In genomic region chr12:48717252-48717695, GRCh38 we compare ENCODE assay signal across 8 cellular contexts. TPM values are rescaled to one million over a fixed set of nuclear protein-coding genes. Genes with fewer than 3 reads are reported as not detected.
DNase-seq lines count a peak whose midpoint lies in the region; ATAC-seq, FAIRE-seq and TF ChIP-seq lines count a peak whose summit lies in the region.

No MANE protein-coding gene starts in this region.

- peaks cover 11% of the 10 kb centered on the region for H3K9me3 Mint-ChIP-seq in nephron

- peaks cover 26% of the 10 kb centered on the region for H3K4me1 Mint-ChIP-seq in nephron

- peak overlapping the region; percentile 94 for H2BK5ac ChIP-seq in H1 (ENCODE audit: low read depth, low read length)

- no peak overlapping the region for H4K5ac ChIP-seq in H1 (ENCODE audit: insufficient read length, low read depth, low read length)

- no peak for TF ChIP-seq RAD21 in H1 (IDR thresholded peaks at IDR 0.05 in 1 of 2, conservative IDR thresholded peaks at IDR 0.05 in 1 of 2; ENCODE audit: low read depth in 2 of 2, low read length in 2 of 2)

- FAIRE-seq in H1 (lab: Jason Lieb, UNC), result no peak

- no peak overlapping the region for H2BK20ac ChIP-seq in H1 (ENCODE audit: low read length)

- POLR2A ChIA-PET in PC-3 (lab: Charles Lee; ENCODE audit: unreplicated experiment), result no interaction called here
- POLR2A ChIA-PET in H1 (lab: Charles Lee; ENCODE audit: partially characterized antibody), result interaction anchor here (1.0 kb wide), 1 partner anchor 9 kb away, joined by 5 read pairs; no protein-coding TSS in a partner anchor

- no peak overlapping the region for H4K91ac ChIP-seq in H1 (replicated peaks; ENCODE audit: insufficient read length, low read length)

- H3K9me3 ChIP-seq in PC-3 (ENCODE audit: low read length) (peaks cover 6% of the 10 kb centered on the region; the same call in 1 of the 2 replicates), H1 (ENCODE audit: insufficient read depth in 2 of 2, low read depth in 1 of 2, low read length in 1 of 2) (peaks cover 9 to 15% of the 10 kb centered on the region in 2 experiments)

- H4K8ac ChIP-seq in H1 (ENCODE audit: extremely low read depth, insufficient read depth, low read length), result no peak overlapping the region

- H3K9me2 ChIP-seq in PC-3 (replicated peaks; ENCODE audit: low read length), result no peaks in the 10 kb centered on the region

- H2BK120ac ChIP-seq in H1 (replicated peaks; ENCODE audit: low read depth, low read length), result no peak overlapping the region

- H3K4me3 ChIP-seq in ACC112 (ENCODE audit: low read depth, low read length), result peak overlapping the region; percentile 95
- H3K4me3 ChIP-seq in PC-3 (ENCODE audit: low read length), result peak overlapping the region; percentile 94
- H3K4me3 ChIP-seq in H1 (ENCODE audit: extremely low read depth in 1 of 4, insufficient read depth in 2 of 4, low read depth in 3 of 4, low read length in 4 of 4), result peak overlapping the region; percentile 87 to 100 (median 97)

- peak overlapping the region; percentile 88 to 97 (median 90) for H3K4me3 Mint-ChIP-seq in nephron

- H3K27ac ChIP-seq in ACC112 (ENCODE audit: low read depth, low read length) (peak overlapping the region; percentile 89), PC-3 (ENCODE audit: low read length) (peak overlapping the region; percentile 85), H1 (ENCODE audit: low read depth, low read length) (peak overlapping the region; percentile 60)

- no peaks in the 10 kb centered on the region for H3K27me3 ChIP-seq in ACC112 (ENCODE audit: insufficient read depth, low read length)
- H3K27me3 ChIP-seq in PC-3 (ENCODE audit: low read length), result no peaks in the 10 kb centered on the region
- H3K27me3 ChIP-seq in H1 (replicated peaks in 1 of 4; ENCODE audit: control insufficient read depth in 3 of 4, extremely low read depth in 1 of 4, insufficient read depth in 3 of 4, low read length in 3 of 4), result no peaks in the 10 kb centered on the region

- H4K20me1 ChIP-seq in PC-3 (ENCODE audit: low read length), result peaks cover 26% of the 10 kb centered on the region
- peaks cover 0 to 12% of the 10 kb centered on the region in 2 experiments for H4K20me1 ChIP-seq in H1 (replicated peaks in 1 of 2; ENCODE audit: control insufficient read depth in 1 of 2, insufficient read depth in 2 of 2, low read length in 2 of 2)

- H2BK15ac ChIP-seq in H1 (ENCODE audit: low read length), result no peak overlapping the region

- no peaks in the 10 kb centered on the region for H3F3A ChIP-seq in PC-3 (ENCODE audit: low read length, unreplicated experiment)

- TF ChIP-seq EP300 in H1 (IDR thresholded peaks at IDR 0.05; ENCODE audit: borderline replicate concordance in 1 of 2, low read depth in 2 of 2, low read length in 2 of 2), result no peak

- ATAC-seq in GM18907 (IDR thresholded peaks at IDR 0.05; ENCODE audit: unreplicated experiment) (peak; percentile 3), PC-3 (no peak)

- DNase-seq in PC-3, result no peak
- no peak for DNase-seq in H1 (ENCODE audit: low read depth in 1 of 2, low spot score in 2 of 2)
- no peak for DNase-seq in NCI-H446 treated with DMSO at 0.1 percent for 48 hours (lab: John Stamatoyannopoulos, UW)
- DNase-seq in DMS114 treated with DMSO at 0.1 percent for 48 hours (lab: John Stamatoyannopoulos, UW; ENCODE audit: unreplicated experiment), result no peak
- DNase-seq in NCI-H2029 treated with DMSO at 0.1 percent for 48 hours (lab: John Stamatoyannopoulos, UW), result no peak

- TSS peak; percentile 90 for BruUV-seq in PC-3 (replicated peaks; lab: Mats Ljungman, UMichigan)

- peak overlapping the region; percentile 100 for H3K4me2 ChIP-seq in PC-3 (ENCODE audit: low read length)
- H3K4me2 ChIP-seq in H1 (ENCODE audit: insufficient read depth in 1 of 2, low read depth in 2 of 2, low read length in 2 of 2), result peak overlapping the region; percentile 81 to 85

- peaks cover 5% of the 10 kb centered on the region; the same call in 1 of the 2 replicates for H3K23me2 ChIP-seq in H1 (ENCODE audit: low read depth, low read length)

- peaks cover 41% of the 10 kb centered on the region for H3K79me2 ChIP-seq in ACC112 (ENCODE audit: control insufficient read depth, insufficient read depth, low read length, unreplicated experiment)
- H3K79me2 ChIP-seq in PC-3 (ENCODE audit: low read length), result peaks cover 41% of the 10 kb centered on the region
- peaks cover 20 to 40% of the 10 kb centered on the region in 2 experiments for H3K79me2 ChIP-seq in H1 (ENCODE audit: control insufficient read depth in 1 of 2, insufficient read depth in 2 of 2, low read length in 2 of 2)

- intact Hi-C loops in PC-3 (cut with micrococcal nuclease), result no loop called here

- no peak overlapping the region for H3K4ac ChIP-seq in H1 (replicated peaks; ENCODE audit: insufficient read length, low read depth, low read length)

- H3K27me3 Mint-ChIP-seq in nephron (ENCODE audit: low read depth), result no peaks in the 10 kb centered on the region

- CTCF ChIA-PET in PC-3 (lab: Charles Lee), result no interaction called here
- CTCF ChIA-PET in H1 (lab: Charles Lee; ENCODE audit: partially characterized antibody), result interaction anchor here (0.7 to 1.0 kb wide), 2 partner anchors 9 to 276 kb away, joined by 3 to 4 read pairs; no protein-coding TSS in a partner anchor

- H2BK12ac ChIP-seq in H1 (ENCODE audit: low read depth, low read length), result no peak overlapping the region

- H3K14ac ChIP-seq in H1 (ENCODE audit: insufficient read length), result no peak overlapping the region

- H3K18ac ChIP-seq in H1 (ENCODE audit: extremely low read depth, low read length), result no peak overlapping the region

- H3K36me3 Mint-ChIP-seq in nephron (ENCODE audit: low read depth), result peaks cover 22% of the 10 kb centered on the region

- TF ChIP-seq CTCF in PC-3 (conservative IDR thresholded peaks at IDR 0.05; ENCODE audit: low read depth, low read length), result no peak
- TF ChIP-seq CTCF in H1 (IDR thresholded peaks at IDR 0.05; ENCODE audit: control extremely low read depth in 1 of 3, insufficient read depth in 1 of 3, low read depth in 1 of 3, low read length in 3 of 3), result no peak
- no peak for TF ChIP-seq CTCF in nephron (IDR thresholded peaks at IDR 0.05; ENCODE audit: unreplicated experiment in 3 of 3)

- H2AK5ac ChIP-seq in H1 (ENCODE audit: low read depth, low read length), result no peak overlapping the region

- H2AFZ ChIP-seq in ACC112 (ENCODE audit: low read length, unreplicated experiment) (peak overlapping the region; percentile 90), PC-3 (ENCODE audit: low read length) (peak overlapping the region; percentile 80), H1 (ENCODE audit: low read length) (peak overlapping the region; percentile 24; the same call in 1 of the 2 replicates)

- H3K23ac ChIP-seq in H1 (ENCODE audit: insufficient read length), result no peak overlapping the region

- WGBS in H1 (ENCODE audit: extremely low coverage in 1 of 2, insufficient coverage in 1 of 2, insufficient read length in 1 of 2, insufficient replicate concordance in 2 of 2, low coverage in 1 of 2, low lambda C conversion rate in 2 of 2, missing lambda C conversion rate in 1 of 2), 2 experiments, result 11% methylated on average over 21 of the region's 21 CpGs; no CpG with 5 or more reads in 1 of the 2 experiments

- H3K4me1 ChIP-seq in ACC112 (ENCODE audit: control insufficient read depth, insufficient read depth, low read length, unreplicated experiment) (peaks cover 17% of the 10 kb centered on the region), PC-3 (ENCODE audit: insufficient read depth, low read length) (peaks cover 18% of the 10 kb centered on the region), H1 (replicated peaks in 1 of 4; ENCODE audit: control insufficient read depth in 3 of 4, insufficient read depth in 4 of 4, low read length in 3 of 4) (peaks cover 0 to 5% (median 0%) of the 10 kb centered on the region in 4 experiments; a peak in 3 of 7 replicates)

- no peaks in the 10 kb centered on the region; the same call in 1 of the 2 replicates for H3K79me1 ChIP-seq in H1 (ENCODE audit: low read depth, low read length)

- peak overlapping the region; percentile 92 to 98 (median 98) for H3K27ac Mint-ChIP-seq in nephron

- peaks cover 20% of the 10 kb centered on the region for H3K36me3 ChIP-seq in ACC112 (ENCODE audit: insufficient read depth, low read length)
- H3K36me3 ChIP-seq in PC-3 (ENCODE audit: low read depth, low read length), result peaks cover 15% of the 10 kb centered on the region
- H3K36me3 ChIP-seq in H1 (ENCODE audit: control insufficient read depth in 2 of 4, insufficient read depth in 4 of 4, low read length in 3 of 4), result peaks cover under 1 to 21% (median 6%) of the 10 kb centered on the region in 4 experiments; a peak in 6 of 8 replicates

- H3K9ac ChIP-seq in PC-3 (ENCODE audit: low read length) (peak overlapping the region; percentile 98), H1 (replicated peaks in 1 of 4; ENCODE audit: extremely low read depth in 1 of 4, low read depth in 3 of 4, low read length in 3 of 4) (peak overlapping the region in 3 of 4 experiments; percentile 85 to 99 (median 98); a peak in 6 of 7 replicates)

- TF ChIP-seq POLR2A in H1 (IDR thresholded peaks at IDR 0.05; ENCODE audit: control extremely low read depth in 1 of 2, low read depth in 2 of 2, low read length in 2 of 2), result no peak

- no peak overlapping the region for H3K56ac ChIP-seq in H1 (replicated peaks; ENCODE audit: insufficient read length, low read depth, low read length)

TF ChIP-seq in H1, 55 proteins besides CTCF, POLR2A, EP300 and RAD21 (continues in another document):
- no peak for TF ChIP-seq BCL11A (IDR thresholded peaks at IDR 0.05; ENCODE audit: low read depth in 2 of 2, low read length in 2 of 2)

RNA-seq across cellular contexts. Expression of gene CCNT1, which starts 0.8 kb away (rescaled TPM):
- total RNA-seq in PC-3 (2014; rRNA removed), result 15.1 and 20.7 TPM in 2 replicates
- 44.3 and 45.9 TPM in 2 replicates for total RNA-seq in H1 (2021; fragmentation: NEBNext Ultra II Directional; extraction: Animal tissue kit (Norgen Biotek cat#: 25700))
- 10.8 and 13.2 TPM in 2 replicates for polyA plus RNA-seq in H1 (2011; rRNA removed)
- polyA plus RNA-seq in H1 (2011; cell fraction: cytosol; rRNA removed), result 12.4 TPM
- 15.8 TPM for polyA plus RNA-seq in H1 (2011; cell fraction: nucleus; rRNA removed)
- 17.1 to 21.7 TPM (median 18.2 TPM) in 4 replicates for polyA plus RNA-seq in H1 (2012, experiment 1 of 2)
- polyA plus RNA-seq in H1 (2012, experiment 2 of 2), result 0.85 TPM
- 21.7 TPM for polyA plus RNA-seq in H1 (2013, experiment 1 of 2)
- polyA plus RNA-seq in H1 (2013, experiment 2 of 2), result 24.2 TPM
- 109 and 132 TPM in 2 replicates for polyA minus RNA-seq in H1 (2011; rRNA and poly(A)+ RNA removed)
- polyA minus RNA-seq in H1 (2011; cell fraction: cytosol; rRNA and poly(A)+ RNA removed), result 25.0 TPM
- polyA minus RNA-seq in H1 (2011; cell fraction: nucleus; rRNA and poly(A)+ RNA removed), result 53.5 TPM

RNA-seq across cellular contexts. Expression of gene KANSL2, which starts 35.2 kb away (rescaled TPM):
- 33.3 and 33.4 TPM in 2 replicates for total RNA-seq in PC-3 (2014; rRNA removed)
- total RNA-seq in H1 (2021; fragmentation: NEBNext Ultra II Directional; extraction: Animal tissue kit (Norgen Biotek cat#: 25700)), result 46.1 and 48.4 TPM in 2 replicates
- polyA plus RNA-seq in H1 (2011; rRNA removed), result 48.3 and 50.7 TPM in 2 replicates
- polyA plus RNA-seq in H1 (2011; cell fraction: cytosol; rRNA removed), result 51.4 TPM
- 58.1 TPM for polyA plus RNA-seq in H1 (2011; cell fraction: nucleus; rRNA removed)
- polyA plus RNA-seq in H1 (2012, experiment 1 of 2), result 35.5 to 50.3 TPM (median 37.5 TPM) in 4 replicates
- 23.4 TPM for polyA plus RNA-seq in H1 (2012, experiment 2 of 2)
- polyA plus RNA-seq in H1 (2013, experiment 1 of 2), result 27.4 TPM
- polyA plus RNA-seq in H1 (2013, experiment 2 of 2), result 25.2 TPM
- 96.5 and 101 TPM in 2 replicates for polyA minus RNA-seq in H1 (2011; rRNA and poly(A)+ RNA removed)
- polyA minus RNA-seq in H1 (2011; cell fraction: cytosol; rRNA and poly(A)+ RNA removed), result 46.2 TPM
- polyA minus RNA-seq in H1 (2011; cell fraction: nucleus; rRNA and poly(A)+ RNA removed), result 103 TPM

Comparison
In these comparisons a context has a peak if more than half of its experiments do, and no peak if none do; other contexts are left out.
1. H2AFZ ChIP-seq: peak in every context shown above with its lines; median percentile 90 in ACC112; 80 in PC-3; 24 in H1.